In genomic region chr7:7099584-7100014, GRCh38 we compare ENCODE assay signal across 1 cellular context.
TF ChIP-seq lines count a peak whose summit lies in the region.

No MANE protein-coding gene starts in this region.

TF ChIP-seq in K562, 482 proteins besides CTCF, POLR2A, EP300 and RAD21 (continued from another document and continues in another):
- TF ChIP-seq CHD7 (IDR thresholded peaks at IDR 0.05; ENCODE audit: low read depth, low read length) (no peak), MYNN (IDR thresholded peaks at IDR 0.05) (peak; percentile 92), MYNN (CRISPR knock-in tag; IDR thresholded peaks at IDR 0.05) (no peak), HDGF (IDR thresholded peaks at IDR 0.05) (no peak), CBFA2T2 (conservative IDR thresholded peaks at IDR 0.05) (peak; percentile 83), MNT (conservative IDR thresholded peaks at IDR 0.05) (0 out of 4 replicates have a peak, but pooled peaks of 1 of the 2 experiments have one; percentile 25), ZNF644 (tag; IDR thresholded peaks at IDR 0.05; ENCODE audit: low read depth) (peak; percentile 57; the same call in 1 of the 2 replicates), SNRNP70 (optimal IDR thresholded peaks at IDR 0.05; ENCODE audit: low read depth, low read length) (no peak), CTCFL (IDR thresholded peaks at IDR 0.05; ENCODE audit: borderline replicate concordance, insufficient read depth, low read depth, low read length, poor library complexity, severe bottlenecking) (no peak), ARNT (IDR thresholded peaks at IDR 0.05) (peak; percentile 64 to 65; a peak in 2 of 4 replicates), DPF2 (IDR thresholded peaks at IDR 0.05) (peak; percentile 90), ZNF696 (CRISPR knock-in tag; conservative IDR thresholded peaks at IDR 0.05) (no peak), ZNF507 (tag; conservative IDR thresholded peaks at IDR 0.05) (no peak), HOMEZ (CRISPR knock-in tag; IDR thresholded peaks at IDR 0.05) (no peak), SUPT5H (IDR thresholded peaks at IDR 0.05) (no peak), ZNF592 (IDR thresholded peaks at IDR 0.05) (peak; percentile 92), ZNF780A (CRISPR knock-in tag; IDR thresholded peaks at IDR 0.05) (no peak), NR1H2 (CRISPR knock-in tag; IDR thresholded peaks at IDR 0.05) (no peak), HOXB6 (CRISPR knock-in tag; IDR thresholded peaks at IDR 0.05; ENCODE audit: borderline replicate concordance) (no peak), GTF2F1 (IDR thresholded peaks at IDR 0.05; ENCODE audit: low read depth, low read length) (no peak), BMI1 (IDR thresholded peaks at IDR 0.05; ENCODE audit: low read length) (no peak), CUX1 (CRISPR knock-in tag; IDR thresholded peaks at IDR 0.05) (no peak)
